Comparison of ENCODE assay signal across 11 cellular contexts in the genomic region with DNA sequence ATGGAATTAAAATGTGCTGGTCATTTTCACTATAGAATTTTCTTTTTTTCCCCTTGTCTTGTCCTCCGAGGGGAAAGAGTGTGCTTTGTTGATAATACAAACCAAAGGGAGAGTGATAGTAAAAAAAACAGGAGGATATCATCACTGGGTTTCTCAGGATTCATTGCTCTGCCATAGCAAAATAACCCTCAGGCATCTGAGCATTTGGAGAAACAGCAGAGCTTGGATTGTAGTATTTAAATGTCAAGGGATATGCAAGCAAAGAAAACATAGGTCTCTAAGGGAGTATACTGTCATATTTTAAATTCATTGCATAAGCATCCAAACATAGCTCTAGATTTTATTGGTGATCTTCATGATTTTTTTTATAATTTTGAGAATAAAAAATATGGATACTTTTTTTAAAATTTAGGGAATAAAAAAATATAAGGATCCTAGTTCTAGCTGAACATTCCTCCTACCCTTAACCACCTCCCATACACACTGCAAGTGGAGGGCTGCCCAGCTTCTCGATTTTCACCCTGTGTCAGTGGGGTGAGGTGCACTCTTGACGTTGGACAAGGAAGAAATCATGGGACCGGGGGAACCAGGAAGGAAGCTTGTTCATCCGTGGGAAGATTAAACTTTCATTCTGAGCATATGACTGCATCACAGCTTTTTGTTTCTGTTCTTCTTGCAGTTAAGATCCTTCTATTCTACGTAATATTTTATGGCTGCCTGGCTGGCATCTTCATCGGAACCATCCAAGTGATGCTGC. TPM values are rescaled to one million over a fixed set of nuclear protein-coding genes. Genes with fewer than 3 reads are reported as not detected.
DNase-seq lines count a peak whose midpoint lies in the region; ATAC-seq and TF ChIP-seq lines count a peak whose summit lies in the region.
"Had no signal": no experiment of that assay in that cellular context is flagged by ENCODE, and none has a peak within 500 bp of the region (broad histone marks: within the 10 kb centered on the region; RNA-seq: fewer than 3 reads in every experiment).

No MANE protein-coding gene starts in this region.

- TF ChIP-seq CTCF in SK-N-SH (IDR thresholded peaks at IDR 0.05) (no peak), choroid plexus epithelial cell (conservative IDR thresholded peaks at IDR 0.05; ENCODE audit: low read depth, low read length) (no peak), lower lobe of right lung (IDR thresholded peaks at IDR 0.05) (no peak), suprapubic skin (IDR thresholded peaks at IDR 0.05) (no peak), omental fat pad (IDR thresholded peaks at IDR 0.05) (no peak)

- H3K36me3 ChIP-seq in SK-N-SH (replicated peaks in 1 of 2; ENCODE audit: control insufficient read depth in 1 of 2, insufficient read depth in 2 of 2, low read length in 1 of 2) (peaks cover 33 to 43% of the 10 kb centered on the region in 2 experiments), lower lobe of right lung (peaks cover 32% of the 10 kb centered on the region), suprapubic skin (no peaks in the 10 kb centered on the region)

- H4K20me1 ChIP-seq in SK-N-SH (ENCODE audit: insufficient read depth), result no peaks in the 10 kb centered on the region

- H3K9me2 ChIP-seq in SK-N-SH, result no peaks in the 10 kb centered on the region

- H3K27me3 ChIP-seq in SK-N-SH (ENCODE audit: insufficient read depth) (no peaks in the 10 kb centered on the region), lower lobe of right lung (ENCODE audit: low read depth) (no peaks in the 10 kb centered on the region), suprapubic skin (no peaks in the 10 kb centered on the region)

- intact Hi-C loops in lower lobe of right lung (cut with DNase I), result no loop called here

- no peaks in the 10 kb centered on the region for H3K9me3 ChIP-seq in SK-N-SH
- no peaks in the 10 kb centered on the region for H3K9me3 ChIP-seq in lower lobe of right lung
- H3K9me3 ChIP-seq in suprapubic skin, result no peaks in the 10 kb centered on the region

- peak; percentile 38 for DNase-seq in SK-N-SH
- peak; percentile 53 for DNase-seq in choroid plexus epithelial cell (ENCODE audit: low read depth)
- peak; percentile 60 for DNase-seq in lower lobe of right lung
- no peak for DNase-seq in suprapubic skin (ENCODE audit: low spot score in 2 of 2)
- DNase-seq in omental fat pad (ENCODE audit: low spot score), result no peak
- DNase-seq: activated T-cell treated with anti-CD3 and anti-CD28 coated beads, Interleukin-2, amount 50 U/mL, for 24 hours; NCI-H2107 had no signal

- POLR2A ChIA-PET in SK-N-SH (lab: Yijun Ruan, JAX), result no interaction called here

- H3K79me2 ChIP-seq in SK-N-SH (ENCODE audit: insufficient read depth), result peaks cover 87% of the 10 kb centered on the region

- peaks cover 36% of the 10 kb centered on the region for H3F3A ChIP-seq in SK-N-SH (replicated peaks; ENCODE audit: insufficient read depth)

- H3K4me1 ChIP-seq in SK-N-SH (ENCODE audit: control insufficient read depth in 1 of 2, insufficient read depth in 2 of 2, low read depth in 1 of 2, low read length in 1 of 2) (peaks cover 25 to 50% of the 10 kb centered on the region in 2 experiments), lower lobe of right lung (peaks cover 62% of the 10 kb centered on the region), suprapubic skin (peaks cover 41% of the 10 kb centered on the region)

- no peak for TF ChIP-seq EP300 in SK-N-SH (IDR thresholded peaks at IDR 0.05; ENCODE audit: borderline replicate concordance in 1 of 2, low read depth in 1 of 2, low read length in 1 of 2)
- no peak for TF ChIP-seq EP300 in suprapubic skin (IDR thresholded peaks at IDR 0.05)

- no peak for TF ChIP-seq RAD21 in SK-N-SH (IDR thresholded peaks at IDR 0.05; ENCODE audit: low read length)

- peak overlapping the region; percentile 81 for H3K4me2 ChIP-seq in SK-N-SH

- H3K4me3 ChIP-seq in SK-N-SH (ENCODE audit: low read depth in 2 of 2, low read length in 1 of 2) (peak overlapping the region; percentile 84 to 85; a peak in 3 of 4 replicates), choroid plexus epithelial cell (ENCODE audit: low read depth, low read length) (no peak overlapping the region), lower lobe of right lung (peak overlapping the region; percentile 92), suprapubic skin (peak overlapping the region; percentile 92)

- CTCF ChIA-PET in SK-N-SH (lab: Yijun Ruan, JAX), result interaction anchor here (1.1 to 8.9 kb wide), 8 partner anchors 10 to 671 kb away, joined by 3 to 92 read pairs (median 5); no protein-coding TSS in a partner anchor

- peak overlapping the region; percentile 95 to 97 for H3K27ac ChIP-seq in SK-N-SH (ENCODE audit: low read depth in 2 of 2, low read length in 1 of 2)
- peak overlapping the region; percentile 91 for H3K27ac ChIP-seq in lower lobe of right lung
- no peak overlapping the region for H3K27ac ChIP-seq in suprapubic skin
- H3K27ac ChIP-seq: HL-60 had no signal

- no peak overlapping the region for H2AFZ ChIP-seq in SK-N-SH (ENCODE audit: low read depth)

- 47% methylated on average over 7 of the region's 7 CpGs for WGBS in SK-N-SH (ENCODE audit: low lambda C conversion rate)
- WGBS in suprapubic skin, result 72% methylated on average over 7 of the region's 7 CpGs

- ATAC-seq in SK-N-SH treated with all-trans-retinoic acid at 6 μM for 48 hours (no peak), lower lobe of right lung (no peak), omental fat pad (ENCODE audit: low FRiP score) (no peak), GM18868 (IDR thresholded peaks at IDR 0.05; ENCODE audit: unreplicated experiment) (no peak), GM18858 (IDR thresholded peaks at IDR 0.05; ENCODE audit: unreplicated experiment) (no peak)

- H3K9ac ChIP-seq in SK-N-SH, result peak overlapping the region; percentile 85

- no peak for TF ChIP-seq POLR2A in suprapubic skin (IDR thresholded peaks at IDR 0.05)

TF ChIP-seq in SK-N-SH, 30 proteins besides CTCF, POLR2A, EP300 and RAD21 (continues in another document):
- TF ChIP-seq TAF1 (IDR thresholded peaks at IDR 0.05; ENCODE audit: borderline replicate concordance, low read depth, low read length) (no peak), CHD2 (IDR thresholded peaks at IDR 0.05; ENCODE audit: low read length, partially characterized antibody) (no peak), RCOR1 (IDR thresholded peaks at IDR 0.05; ENCODE audit: low read length) (0 out of 2 replicates have a peak, but pooled peaks have one; percentile 31)

TF ChIP-seq in SK-N-SH treated with all-trans-retinoic acid at 6 μM for 48 hours, 23 proteins besides CTCF, POLR2A, EP300 and RAD21:
- TF ChIP-seq TCF4 (CRISPR knock-in tag; IDR thresholded peaks at IDR 0.05; ENCODE audit: borderline replicate concordance), result no peak

RNA-seq across cellular contexts. Expression of a gene that starts 4.4 kb away (rescaled TPM):
- polyA plus RNA-seq in SK-N-SH (2012; rRNA removed), result 49.5 and 52.7 TPM in 2 replicates
- polyA plus RNA-seq in SK-N-SH (2012; cell fraction: cytosol; rRNA removed), result 64.4 and 75.2 TPM in 2 replicates
- 18.5 and 36.8 TPM in 2 replicates for polyA plus RNA-seq in SK-N-SH (2012; cell fraction: nucleus; rRNA removed)
- total RNA-seq in lower lobe of right lung (173 TPM), suprapubic skin (100 to 1,000 TPM in 2 of 4 donors, 10 to 100 TPM in 2; 63.3 to 150 (median 108) TPM), omental fat pad (10 to 100 TPM; 19.9 to 60.6 (median 37.3) TPM)

Comparison
In these comparisons a context has a peak if more than half of its experiments do, and no peak if none do; other contexts are left out.
1. DNase-seq: peak in SK-N-SH (single experiment), choroid plexus epithelial cell (single experiment) and lower lobe of right lung (single experiment); none in suprapubic skin (0 of 2) and omental fat pad (single experiment).